Comparison of ENCODE assay signal across 8 cellular contexts in the genomic region with DNA sequence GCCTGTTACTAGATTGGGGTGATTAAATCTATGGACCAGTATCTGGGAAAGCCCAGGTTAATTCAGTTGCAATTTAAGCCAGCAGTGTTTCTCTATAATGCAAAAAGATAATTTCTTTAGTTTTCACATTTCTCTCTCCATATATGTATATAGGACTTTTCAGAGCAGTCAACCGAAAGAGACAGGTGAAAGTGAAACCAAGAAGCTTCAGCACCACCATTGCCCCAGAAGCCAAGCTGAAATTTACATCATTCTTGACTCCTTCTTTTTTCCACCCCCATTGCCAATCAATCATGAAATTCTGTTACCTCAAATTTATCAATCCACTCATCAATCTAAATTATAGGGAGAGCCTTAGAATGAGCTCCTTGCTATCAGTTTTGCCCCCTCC. TPM values are rescaled to one million over a fixed set of nuclear protein-coding genes. Genes with fewer than 3 reads are reported as not detected.
A peak's percentile ranks its signal among the peaks of the same experiment; 100 is the strongest.
DNase-seq lines count a peak whose midpoint lies in the region; ATAC-seq and TF ChIP-seq lines count a peak whose summit lies in the region.

No MANE protein-coding gene starts in this region.

- no peak overlapping the region for H3K9ac ChIP-seq in endodermal cell (ENCODE audit: extremely low read depth, low read length, poor library complexity, severe bottlenecking)

- TF ChIP-seq CTCF in GM10266 (IDR thresholded peaks at IDR 0.05; ENCODE audit: control insufficient read depth, insufficient read depth, low read depth, missing control alignments) (no peak), LNCaP clone FGC (IDR thresholded peaks at IDR 0.05; ENCODE audit: control insufficient read depth, extremely low read depth, insufficient read depth) (no peak), endodermal cell (conservative IDR thresholded peaks at IDR 0.05) (no peak)

- peaks cover 2% of the 10 kb centered on the region for H3K9me3 Mint-ChIP-seq in endodermal cell

- H3K4me3 ChIP-seq in LNCaP clone FGC (ENCODE audit: low read depth, low read length): peak overlapping the region; percentile 48
- peak overlapping the region; percentile 69 for H3K4me3 ChIP-seq in endodermal cell (ENCODE audit: low read length)
- peak overlapping the region; percentile 25 to 58 (median 33) for H3K4me3 ChIP-seq in skin epidermis

- no peaks in the 10 kb centered on the region for H3K4me1 ChIP-seq in endodermal cell (ENCODE audit: control insufficient read depth, insufficient read depth, low read length)

- peak overlapping the region; percentile 56 for H3K4me3 Mint-ChIP-seq in endodermal cell

- WGBS in endodermal cell (ENCODE audit: insufficient coverage in 1 of 2, insufficient read length in 1 of 2), 2 experiments: 88% methylated on average over 1 of the region's 1 CpG; no CpG with 5 or more reads in 1 of the 2 experiments

- DNase-seq in GM10266 (ENCODE audit: extremely low spot score) (peak; percentile 62), LNCaP clone FGC (ENCODE audit: low read depth) (no peak), endodermal cell (no peak), iPS-NIHi11 (ENCODE audit: low spot score) (no peak), NCI-H748 (lab: John Stamatoyannopoulos, UW; ENCODE audit: unreplicated experiment) (no peak)

- peak overlapping the region; percentile 89 for H3K27ac ChIP-seq in endodermal cell (ENCODE audit: low read depth, low read length)
- peak overlapping the region in 1 of 21 experiments; percentile 11 for H3K27ac ChIP-seq in skin epidermis

- peak; percentile 79 for ATAC-seq in GM21526 (IDR thresholded peaks at IDR 0.05; ENCODE audit: low FRiP score, unreplicated experiment)
- no peak for ATAC-seq in HG03457 (IDR thresholded peaks at IDR 0.05; ENCODE audit: unreplicated experiment)

- H3K36me3 Mint-ChIP-seq in endodermal cell (ENCODE audit: low read depth): no peaks in the 10 kb centered on the region

- H3K36me3 ChIP-seq in endodermal cell (ENCODE audit: control insufficient read depth, insufficient read depth, low read length): no peaks in the 10 kb centered on the region

- peaks cover 53% of the 10 kb centered on the region for H3K27me3 ChIP-seq in endodermal cell (ENCODE audit: control insufficient read depth, insufficient read depth, low read length, poor library complexity, severe bottlenecking)

- H3K27me3 Mint-ChIP-seq in endodermal cell (ENCODE audit: insufficient read depth): peaks cover 78% of the 10 kb centered on the region

- no peaks in the 10 kb centered on the region for H3K9me3 ChIP-seq in endodermal cell (ENCODE audit: control insufficient read depth, low read length)

- H3K27ac Mint-ChIP-seq in endodermal cell: no peak overlapping the region

- peaks cover 33% of the 10 kb centered on the region for H3K4me1 Mint-ChIP-seq in endodermal cell

RNA-seq across cellular contexts. Expression of a gene that starts 2.8 kb away (rescaled TPM):
- 1 to 10 TPM; 2.2 to 3.5 TPM for total RNA-seq in endodermal cell
- 46.9 TPM for polyA plus RNA-seq in endodermal cell (2013, experiment 1 of 2)
- 37.6 TPM for polyA plus RNA-seq in endodermal cell (2013, experiment 2 of 2)
